In the genomic region with DNA sequence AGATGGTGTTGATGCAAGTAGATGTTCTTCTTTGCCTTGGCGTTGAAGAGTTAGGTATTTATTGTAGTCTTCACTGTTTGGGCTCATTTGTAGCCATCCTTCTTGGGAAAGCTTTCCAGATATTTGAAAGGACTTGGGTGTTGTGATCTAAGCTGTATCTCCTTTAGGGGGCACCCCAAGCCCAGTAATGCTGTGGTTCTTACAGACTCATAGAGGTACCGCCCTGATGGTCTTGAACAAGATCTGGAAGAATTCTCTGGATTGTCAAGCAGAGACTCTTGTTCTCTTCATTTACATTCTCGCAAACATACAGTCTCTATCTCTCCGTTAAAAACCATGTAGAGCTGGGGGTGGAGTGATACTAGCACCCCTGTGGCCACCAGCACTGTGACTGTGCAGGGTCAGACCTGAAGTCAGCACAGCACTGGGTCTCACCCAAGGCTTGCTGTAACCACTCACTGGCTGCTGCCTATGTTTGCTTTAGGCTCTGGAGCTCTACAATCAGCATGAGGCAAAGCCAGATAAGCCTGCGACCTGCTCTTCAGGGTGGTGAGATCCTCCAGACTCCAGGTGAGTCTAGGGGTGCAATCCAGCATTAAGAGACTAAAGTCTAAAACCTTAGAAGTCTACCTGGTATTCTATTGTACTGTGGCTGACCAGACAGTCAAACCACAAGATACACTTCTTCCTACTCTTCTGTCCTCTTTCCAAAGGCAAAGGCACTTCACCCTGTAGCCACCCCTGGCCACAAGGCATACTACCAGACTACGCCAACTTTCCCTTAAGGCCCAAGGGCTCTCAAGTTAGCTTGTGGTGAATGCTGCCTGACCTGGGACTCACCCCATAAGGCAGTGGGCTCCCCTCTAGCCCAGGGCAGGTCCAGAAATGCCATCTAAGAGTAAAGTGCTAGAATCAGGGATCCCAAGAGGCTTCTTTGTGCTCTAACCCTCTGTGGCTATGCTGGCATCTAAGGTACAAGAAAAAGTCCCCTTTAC, we compare ENCODE assay signal across 8 cellular contexts.
DNase-seq lines count a peak whose midpoint lies in the region; ATAC-seq, FAIRE-seq and TF ChIP-seq lines count a peak whose summit lies in the region.

No MANE protein-coding gene starts in this region.

- no peaks in the 10 kb centered on the region for H3K4me1 ChIP-seq in IMR-90 (ENCODE audit: control insufficient read depth, insufficient read depth, low read length)
- no peaks in the 10 kb centered on the region for H3K4me1 ChIP-seq in astrocyte (ENCODE audit: insufficient read depth, low read length)

- DNase-seq in activated CD4-positive, alpha-beta T cell treated with anti-CD3 and anti-CD28 coated beads for 36 hours: peak; percentile 29
- no peak for DNase-seq in activated CD4-positive, alpha-beta T cell treated with anti-CD3 and anti-CD28 coated beads, Interleukin-2, amount 50 U/mL, for 48 hours
- DNase-seq in IMR-90 (peak; percentile 77), astrocyte (ENCODE audit: low read depth) (peak; percentile 64), naive B cell (peak; percentile 20)
- no peak for DNase-seq in activated CD4-positive, alpha-beta T cell treated with anti-CD3 and anti-CD28 coated beads for 48 hours

- FAIRE-seq in astrocyte (lab: Jason Lieb, UNC): peak; percentile 68

- H3K56ac ChIP-seq in IMR-90 (ENCODE audit: extremely low read depth, insufficient read depth, low read length): no peak overlapping the region

- no peak overlapping the region; the same call in 1 of the 2 replicates for H3K18ac ChIP-seq in IMR-90 (ENCODE audit: low read depth, low read length)

- no peaks in the 10 kb centered on the region for H3K36me3 ChIP-seq in IMR-90 (ENCODE audit: control insufficient read depth, insufficient read depth, low read length)
- H3K36me3 ChIP-seq in astrocyte (ENCODE audit: insufficient read depth, low read length): no peaks in the 10 kb centered on the region

- CTCF ChIA-PET in activated CD4-positive, alpha-beta T cell treated with anti-CD3 and anti-CD28 coated beads for 36 hours (lab: Charles Lee): interaction anchor here (1.0 to 1.5 kb wide), 3 partner anchors 189 to 615 kb away, joined by 3 to 4 read pairs (median 3); no protein-coding TSS in a partner anchor
- CTCF ChIA-PET in IMR-90 (lab: Yijun Ruan, JAX): no interaction called here

- H2AK9ac ChIP-seq in IMR-90 (replicated peaks; ENCODE audit: low read depth, low read length, poor library complexity): no peak overlapping the region

- H3K27me3 ChIP-seq in IMR-90 (ENCODE audit: control insufficient read depth, insufficient read depth, low read length): no peaks in the 10 kb centered on the region
- H3K27me3 ChIP-seq in astrocyte (ENCODE audit: insufficient read depth, low read length): no peaks in the 10 kb centered on the region

- no peak overlapping the region for H3K23ac ChIP-seq in IMR-90 (ENCODE audit: low read depth, low read length)

- no peaks in the 10 kb centered on the region for H4K20me1 ChIP-seq in IMR-90 (ENCODE audit: insufficient read depth, low read length)
- H4K20me1 ChIP-seq in astrocyte (ENCODE audit: insufficient read depth, low read length): no peaks in the 10 kb centered on the region

- H3K4me1 Mint-ChIP-seq in activated CD4-positive, alpha-beta T cell treated with anti-CD3 and anti-CD28 coated beads for 36 hours: no peaks in the 10 kb centered on the region
- H3K4me1 Mint-ChIP-seq in astrocyte (ENCODE audit: low read depth, unreplicated experiment): no peaks in the 10 kb centered on the region
- H3K4me1 Mint-ChIP-seq in naive B cell: no peaks in the 10 kb centered on the region

- no peak overlapping the region for H2BK5ac ChIP-seq in IMR-90 (ENCODE audit: low read depth, low read length, poor library complexity, severe bottlenecking)

- H3K4me3 ChIP-seq in IMR-90 (ENCODE audit: insufficient read depth, low read depth, low read length) (no peak overlapping the region), astrocyte (ENCODE audit: insufficient read depth, low read depth, low read length) (no peak overlapping the region)

- H3K36me3 Mint-ChIP-seq in activated CD4-positive, alpha-beta T cell treated with anti-CD3 and anti-CD28 coated beads for 36 hours (ENCODE audit: low read depth): no peaks in the 10 kb centered on the region
- H3K36me3 Mint-ChIP-seq in astrocyte (ENCODE audit: low read depth, unreplicated experiment) (no peaks in the 10 kb centered on the region), naive B cell (no peaks in the 10 kb centered on the region)

- H3K9me1 ChIP-seq in IMR-90 (ENCODE audit: insufficient read depth, low read length): no peaks in the 10 kb centered on the region

- H3K27ac Mint-ChIP-seq in activated CD4-positive, alpha-beta T cell treated with anti-CD3 and anti-CD28 coated beads for 36 hours: no peak overlapping the region
- H3K27ac Mint-ChIP-seq in astrocyte (ENCODE audit: unreplicated experiment) (no peak overlapping the region), naive B cell (peak overlapping the region in 1 of 6 donors; percentile 53)

- H3K27ac ChIP-seq in IMR-90 (ENCODE audit: insufficient read depth, low read length) (no peak overlapping the region), astrocyte (ENCODE audit: low read depth, low read length) (no peak overlapping the region)

- no peak overlapping the region; the same call in 1 of the 2 replicates for H4K5ac ChIP-seq in IMR-90 (ENCODE audit: low read depth, low read length)

- H4K91ac ChIP-seq in IMR-90 (ENCODE audit: insufficient read depth, low read depth, low read length): no peak overlapping the region

- H2AFZ ChIP-seq in IMR-90 (replicated peaks; ENCODE audit: low read length, poor library complexity) (no peak overlapping the region), astrocyte (ENCODE audit: low read depth, low read length) (peak overlapping the region; percentile 50)

- in situ Hi-C loops in IMR-90 (cut with MboI; ENCODE audit: low sequenced_read_pairs): loop anchor here (5.0 to 10.0 kb wide), 2 partner anchors 332 to 614 kb away; no protein-coding TSS in a partner anchor

- no peaks in the 10 kb centered on the region for H3K79me1 ChIP-seq in IMR-90 (ENCODE audit: low read depth in 1 of 2, low read length in 2 of 2)

- no peak for ATAC-seq in activated CD4-positive, alpha-beta T cell treated with anti-CD3 and anti-CD28 coated beads for 36 hours
- ATAC-seq in IMR-90 (ENCODE audit: low read depth): peak; percentile 81
- ATAC-seq in naive B cell (ENCODE audit: low read depth in 2 of 2): no peak
- ATAC-seq in HG03139 (IDR thresholded peaks at IDR 0.05; ENCODE audit: unreplicated experiment): no peak
- ATAC-seq in HG03460 (IDR thresholded peaks at IDR 0.05; ENCODE audit: unreplicated experiment): no peak

- H3K9me3 Mint-ChIP-seq in activated CD4-positive, alpha-beta T cell treated with anti-CD3 and anti-CD28 coated beads for 36 hours (ENCODE audit: low read depth): peaks cover 3% of the 10 kb centered on the region
- H3K9me3 Mint-ChIP-seq in astrocyte (ENCODE audit: unreplicated experiment) (peaks cover 3% of the 10 kb centered on the region), naive B cell (peaks cover 0 to 6% (median 2%) of the 10 kb centered on the region in 7 donors)

- TF ChIP-seq RAD21 in IMR-90 (IDR thresholded peaks at IDR 0.05; ENCODE audit: low read length): peak; percentile 76

- POLR2A ChIA-PET in activated CD4-positive, alpha-beta T cell treated with anti-CD3 and anti-CD28 coated beads for 36 hours (lab: Charles Lee): no interaction called here
- POLR2A ChIA-PET in IMR-90 (lab: Charles Lee; ENCODE audit: unreplicated experiment): no interaction called here

- H3K14ac ChIP-seq in IMR-90 (replicated peaks; ENCODE audit: low read depth, low read length): no peak overlapping the region

- H2AK5ac ChIP-seq in IMR-90 (ENCODE audit: low read depth, low read length): no peak overlapping the region

- peak overlapping the region; percentile 49; the same call in 1 of the 2 replicates for H2BK120ac ChIP-seq in IMR-90 (ENCODE audit: low read depth, low read length)

- no peak overlapping the region for H3K4me2 ChIP-seq in IMR-90 (ENCODE audit: low read depth, low read length)
- no peak overlapping the region for H3K4me2 ChIP-seq in astrocyte (ENCODE audit: low read length)

- no peak overlapping the region for H4K8ac ChIP-seq in IMR-90 (ENCODE audit: low read depth in 2 of 2, low read length in 2 of 2)

- H3K9ac ChIP-seq in IMR-90 (ENCODE audit: low read depth, low read length) (no peak overlapping the region), astrocyte (ENCODE audit: low read length) (no peak overlapping the region)

- H3K9me3 ChIP-seq in IMR-90 (ENCODE audit: control insufficient read depth, insufficient read depth, low read length) (no peaks in the 10 kb centered on the region), astrocyte (ENCODE audit: insufficient read depth, low read depth, low read length) (no peaks in the 10 kb centered on the region)

- intact Hi-C loops in activated CD4-positive, alpha-beta T cell treated with anti-CD3 and anti-CD28 coated beads for 36 hours (cut with DNase I, micrococcal nuclease): loop anchor here (2.0 to 10.0 kb wide), 4 partner anchors 182 to 616 kb away; no protein-coding TSS in a partner anchor
- intact Hi-C loops in IMR-90 (cut with micrococcal nuclease): loop anchor here (1.0 to 10.0 kb wide), 7 partner anchors 190 to 615 kb away; a partner anchor contains a TSS

- no TSS peak for BruUV-seq in IMR-90 (replicated peaks; lab: Mats Ljungman, UMichigan)

- no peaks in the 10 kb centered on the region for H3K79me2 ChIP-seq in astrocyte (ENCODE audit: insufficient read depth, low read length)

- dilution Hi-C loops in IMR-90 (cut with HindIII; ENCODE audit: low sequenced_read_pairs, unreplicated experiment): no loop called here

- H2BK20ac ChIP-seq in IMR-90 (ENCODE audit: low read depth, low read length): 0 out of 2 replicates have a peak overlapping the region, but pooled peaks have one; percentile 41

- no peak overlapping the region for H2BK15ac ChIP-seq in IMR-90 (ENCODE audit: low read depth, low read length)

- TF ChIP-seq POLR2A in IMR-90 (IDR thresholded peaks at IDR 0.05; ENCODE audit: low read depth, low read length): no peak

- H3K27me3 Mint-ChIP-seq in activated CD4-positive, alpha-beta T cell treated with anti-CD3 and anti-CD28 coated beads for 36 hours: no peaks in the 10 kb centered on the region
- H3K27me3 Mint-ChIP-seq in astrocyte (ENCODE audit: low read depth, unreplicated experiment) (no peaks in the 10 kb centered on the region), naive B cell (no peaks in the 10 kb centered on the region)

- TF ChIP-seq CTCF in IMR-90 (conservative IDR thresholded peaks at IDR 0.05; ENCODE audit: low read depth, low read length): peak; percentile 59
- TF ChIP-seq CTCF in astrocyte (IDR thresholded peaks at IDR 0.05; ENCODE audit: insufficient read depth, low read depth, low read length): peak; percentile 54

- no peak overlapping the region for H3K4me3 Mint-ChIP-seq in activated CD4-positive, alpha-beta T cell treated with anti-CD3 and anti-CD28 coated beads for 36 hours
- H3K4me3 Mint-ChIP-seq in astrocyte (ENCODE audit: unreplicated experiment): no peak overlapping the region
- no peak overlapping the region for H3K4me3 Mint-ChIP-seq in naive B cell

- peak overlapping the region; percentile 39; the same call in 1 of the 2 replicates for H3K4ac ChIP-seq in IMR-90 (ENCODE audit: low read depth, low read length)

- 50% methylated on average over 1 of the region's 6 CpGs; no CpG with 5 or more reads in 1 of the 2 experiments for WGBS in IMR-90 (ENCODE audit: extremely low coverage in 2 of 2, insufficient read length in 1 of 2), 2 experiments

TF ChIP-seq in IMR-90, 13 proteins besides CTCF, POLR2A, EP300 and RAD21 (continues in another document):
- TF ChIP-seq SMC3 (IDR thresholded peaks at IDR 0.05; ENCODE audit: low read depth, low read length): peak; percentile 64

Comparison
In these comparisons a context has a peak if more than half of its experiments do, and no peak if none do; other contexts are left out.
1. DNase-seq: peak in activated CD4-positive, alpha-beta T cell treated with anti-CD3 and anti-CD28 coated beads for 36 hours (single experiment), IMR-90 (single experiment), astrocyte (single experiment) and naive B cell (single experiment); none in activated CD4-positive, alpha-beta T cell treated with anti-CD3 and anti-CD28 coated beads, Interleukin-2, amount 50 U/mL, for 48 hours (0 of 2) and activated CD4-positive, alpha-beta T cell treated with anti-CD3 and anti-CD28 coated beads for 48 hours (single experiment).